Comparison of ENCODE assay signal across 9 cellular contexts in the genomic region with DNA sequence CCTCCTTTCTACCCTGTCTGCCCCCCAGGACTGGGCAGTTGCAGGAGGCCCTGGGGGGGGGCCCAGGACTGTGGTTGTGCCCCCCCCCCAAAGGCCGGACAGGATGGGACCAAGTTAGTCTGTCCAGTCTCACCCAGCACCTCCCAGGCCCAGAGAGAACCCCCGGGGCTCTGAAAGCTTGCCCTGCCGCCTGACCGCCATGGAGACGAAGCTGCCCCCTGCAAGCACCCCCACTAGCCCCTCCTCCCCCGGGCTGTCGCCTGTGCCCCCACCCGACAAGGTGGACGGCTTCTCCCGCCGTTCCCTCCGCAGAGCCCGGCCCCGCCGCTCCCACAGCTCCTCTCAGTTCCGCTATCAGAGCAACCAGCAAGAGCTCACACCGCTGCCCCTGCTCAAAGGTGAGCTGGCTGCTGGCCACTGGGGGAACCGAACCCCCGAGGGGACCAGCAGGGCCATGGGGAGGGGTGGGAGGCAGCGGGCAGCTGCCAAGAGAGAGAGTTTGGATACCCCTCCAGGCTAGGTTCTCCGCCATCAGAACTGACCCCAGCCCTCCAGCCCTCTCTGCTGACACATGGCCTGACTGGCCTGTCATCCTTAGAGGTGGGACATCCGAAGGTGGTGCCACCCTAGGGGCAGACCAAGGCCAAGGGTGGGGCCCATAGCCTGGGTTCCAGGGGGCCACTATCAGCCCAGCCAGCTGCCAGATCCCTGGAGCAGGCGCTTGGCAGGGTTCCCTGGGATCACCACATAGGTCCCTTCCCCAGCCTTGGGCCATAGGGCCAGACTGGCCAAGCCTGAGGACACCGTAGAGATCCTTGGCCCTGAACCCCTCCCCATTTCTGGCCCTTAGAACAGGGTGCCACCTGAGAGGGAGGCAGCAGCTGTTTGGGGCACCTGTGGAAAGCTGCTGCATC. TPM values are rescaled to one million over a fixed set of nuclear protein-coding genes. Genes with fewer than 3 reads are reported as not detected.
DNase-seq lines count a peak whose midpoint lies in the region; ATAC-seq, FAIRE-seq and TF ChIP-seq lines count a peak whose summit lies in the region.
"Had no signal": no experiment of that assay in that cellular context is flagged by ENCODE, and none has a peak within 500 bp of the region (broad histone marks: within the 10 kb centered on the region; RNA-seq: fewer than 3 reads in every experiment).

No MANE protein-coding gene starts in this region.

- TF ChIP-seq EP300 in SK-N-SH (IDR thresholded peaks at IDR 0.05; ENCODE audit: borderline replicate concordance in 1 of 2, low read depth in 1 of 2, low read length in 1 of 2) = no peak

- ATAC-seq in SK-N-SH treated with all-trans-retinoic acid at 6 μM for 48 hours (no peak), HG02852 (IDR thresholded peaks at IDR 0.05; ENCODE audit: unreplicated experiment) (no peak), GM18498 (IDR thresholded peaks at IDR 0.05; ENCODE audit: unreplicated experiment) (no peak)
- ATAC-seq in activated naive CD8-positive, alpha-beta T cell treated with anti-CD3 and anti-CD28 coated beads, Interleukin-2, amount 10 ng/mL, durations not matched to agents 7 days and 5 days (ENCODE audit: low read depth) = no peak
- ATAC-seq in stimulated activated naive CD8-positive, alpha-beta T cell treated with anti-CD3 and anti-CD28 coated beads, Interleukin-15, amount 100 ng/mL, for 72 hours = no peak

- H3K79me2 ChIP-seq in SK-N-SH (ENCODE audit: insufficient read depth) (peaks cover 13% of the 10 kb centered on the region; the same call in 1 of the 2 replicates), keratinocyte (ENCODE audit: control insufficient read depth, insufficient read depth, low read length) (no peaks in the 10 kb centered on the region)

- H3K9ac ChIP-seq in SK-N-SH (peak overlapping the region; percentile 83), keratinocyte (ENCODE audit: control insufficient read depth, extremely low read depth, insufficient read depth, low read length) (peak overlapping the region; percentile 79)

- H3K4me1 ChIP-seq in SK-N-SH (ENCODE audit: control insufficient read depth in 1 of 2, insufficient read depth in 2 of 2, low read depth in 1 of 2, low read length in 1 of 2) = peaks cover 0 to 22% of the 10 kb centered on the region in 2 experiments; a peak in 1 of 4 replicates
- peaks cover 4% of the 10 kb centered on the region for H3K4me1 ChIP-seq in keratinocyte (ENCODE audit: control insufficient read depth, extremely low read depth, insufficient read depth, low read length)

- no peaks in the 10 kb centered on the region for H3K27me3 Mint-ChIP-seq in activated naive CD8-positive, alpha-beta T cell treated with anti-CD3 and anti-CD28 coated beads, Interleukin-2, amount 10 ng/mL, durations not matched to agents 7 days and 5 days
- H3K27me3 Mint-ChIP-seq in stimulated activated naive CD8-positive, alpha-beta T cell treated with anti-CD3 and anti-CD28 coated beads, Interleukin-15, amount 100 ng/mL, for 72 hours = no peaks in the 10 kb centered on the region

- H3K4me2 ChIP-seq in SK-N-SH (peak overlapping the region; percentile 79), keratinocyte (ENCODE audit: control insufficient read depth, extremely low read depth, insufficient read depth, low read depth, low read length) (peak overlapping the region; percentile 86)

- H3K9me3 ChIP-seq in SK-N-SH (no peaks in the 10 kb centered on the region), keratinocyte (ENCODE audit: control insufficient read depth, low read depth, low read length) (no peaks in the 10 kb centered on the region)

- H2AFZ ChIP-seq in SK-N-SH (ENCODE audit: low read depth) (no peak overlapping the region), keratinocyte (ENCODE audit: control insufficient read depth, low read length) (no peak overlapping the region)

- no peak for FAIRE-seq in keratinocyte (lab: Jason Lieb, UNC)

- TF ChIP-seq CTCF in SK-N-SH (IDR thresholded peaks at IDR 0.05) (no peak), keratinocyte (optimal IDR thresholded peaks at IDR 0.05 in 1 of 3, IDR thresholded peaks at IDR 0.05 in 1 of 3, conservative IDR thresholded peaks at IDR 0.05 in 1 of 3; ENCODE audit: extremely low read depth in 1 of 3, insufficient read depth in 2 of 3, low read length in 3 of 3) (no peak)

- H3K36me3 ChIP-seq in SK-N-SH (replicated peaks in 1 of 2; ENCODE audit: control insufficient read depth in 1 of 2, insufficient read depth in 2 of 2, low read length in 1 of 2) = peaks cover 5 to 19% of the 10 kb centered on the region in 2 experiments
- peaks cover 14 to 17% of the 10 kb centered on the region in 2 experiments for H3K36me3 ChIP-seq in keratinocyte (ENCODE audit: control insufficient read depth in 2 of 2, extremely low read depth in 1 of 2, insufficient read depth in 2 of 2, low read length in 2 of 2)

- no peak for TF ChIP-seq RAD21 in SK-N-SH (IDR thresholded peaks at IDR 0.05; ENCODE audit: low read length)

- H3K27me3 ChIP-seq in SK-N-SH (ENCODE audit: insufficient read depth) (no peaks in the 10 kb centered on the region), keratinocyte (ENCODE audit: control insufficient read depth, extremely low read depth, insufficient read depth, low read length) (no peaks in the 10 kb centered on the region)

- H3K27ac ChIP-seq in SK-N-SH (ENCODE audit: low read depth in 2 of 2, low read length in 1 of 2) = no peak overlapping the region
- H3K27ac ChIP-seq in keratinocyte (ENCODE audit: control insufficient read depth, insufficient read depth, low read length) = no peak overlapping the region

- H3F3A ChIP-seq in SK-N-SH (replicated peaks; ENCODE audit: insufficient read depth) = no peaks in the 10 kb centered on the region

- peak overlapping the region; percentile 97 for H3K4me3 Mint-ChIP-seq in activated naive CD8-positive, alpha-beta T cell treated with anti-CD3 and anti-CD28 coated beads, Interleukin-2, amount 10 ng/mL, durations not matched to agents 7 days and 5 days
- peak overlapping the region; percentile 99 for H3K4me3 Mint-ChIP-seq in stimulated activated naive CD8-positive, alpha-beta T cell treated with anti-CD3 and anti-CD28 coated beads, Interleukin-15, amount 100 ng/mL, for 72 hours

- CTCF ChIA-PET in SK-N-SH (lab: Yijun Ruan, JAX) = interaction anchor here (0.7 to 2.0 kb wide), 6 partner anchors 11 to 88 kb away, joined by 3 to 14 read pairs (median 4); partner anchors contain the start of gene ARL2

- peaks cover 7% of the 10 kb centered on the region for H3K36me3 Mint-ChIP-seq in activated naive CD8-positive, alpha-beta T cell treated with anti-CD3 and anti-CD28 coated beads, Interleukin-2, amount 10 ng/mL, durations not matched to agents 7 days and 5 days

- H4K20me1 ChIP-seq in SK-N-SH (ENCODE audit: insufficient read depth) (no peaks in the 10 kb centered on the region), keratinocyte (ENCODE audit: control insufficient read depth, extremely low read depth, insufficient read depth, low read length) (no peaks in the 10 kb centered on the region)

- 59% methylated on average over 7 of the region's 24 CpGs for WGBS in SK-N-SH (ENCODE audit: low lambda C conversion rate)

- POLR2A ChIA-PET in SK-N-SH (lab: Yijun Ruan, JAX) = interaction anchor here (0.6 kb wide), 1 partner anchor 397 kb away, joined by 3 read pairs; no protein-coding TSS in a partner anchor
- POLR2A ChIA-PET in activated naive CD8-positive, alpha-beta T cell treated with anti-CD3 and anti-CD28 coated beads, Interleukin-2, amount 10 ng/mL, durations not matched to agents 7 days and 5 days (lab: Charles Lee) = interaction anchor here (1.0 to 1.5 kb wide), 5 partner anchors 24 to 115 kb away, joined by 3 read pairs; partner anchors contain the start of genes ARL2, MAJIN, MEN1 and SAC3D1

- H3K9me2 ChIP-seq in SK-N-SH = no peaks in the 10 kb centered on the region

- H3K27ac Mint-ChIP-seq in activated naive CD8-positive, alpha-beta T cell treated with anti-CD3 and anti-CD28 coated beads, Interleukin-2, amount 10 ng/mL, durations not matched to agents 7 days and 5 days = no peak overlapping the region
- peak overlapping the region; percentile 72 to 95 for H3K27ac Mint-ChIP-seq in stimulated activated naive CD8-positive, alpha-beta T cell treated with anti-CD3 and anti-CD28 coated beads, Interleukin-15, amount 100 ng/mL, for 72 hours

- H3K4me3 ChIP-seq in SK-N-SH (ENCODE audit: low read depth in 2 of 2, low read length in 1 of 2) (peak overlapping the region; percentile 67 to 93), keratinocyte (ENCODE audit: control insufficient read depth in 2 of 3, extremely low read depth in 1 of 3, insufficient read depth in 2 of 3, low read depth in 1 of 3, low read length in 3 of 3) (peak overlapping the region; percentile 69 to 90 (median 79))

- H3K4me1 Mint-ChIP-seq in activated naive CD8-positive, alpha-beta T cell treated with anti-CD3 and anti-CD28 coated beads, Interleukin-2, amount 10 ng/mL, durations not matched to agents 7 days and 5 days = peaks cover 11% of the 10 kb centered on the region
- peaks cover 33% of the 10 kb centered on the region for H3K4me1 Mint-ChIP-seq in stimulated activated naive CD8-positive, alpha-beta T cell treated with anti-CD3 and anti-CD28 coated beads, Interleukin-15, amount 100 ng/mL, for 72 hours

- H3K9me3 Mint-ChIP-seq in activated naive CD8-positive, alpha-beta T cell treated with anti-CD3 and anti-CD28 coated beads, Interleukin-2, amount 10 ng/mL, durations not matched to agents 7 days and 5 days = no peaks in the 10 kb centered on the region
- H3K9me3 Mint-ChIP-seq in stimulated activated naive CD8-positive, alpha-beta T cell treated with anti-CD3 and anti-CD28 coated beads, Interleukin-15, amount 100 ng/mL, for 72 hours = no peaks in the 10 kb centered on the region

- dilution Hi-C loops in keratinocyte (cut with MboI; ENCODE audit: extremely low pct_ligation_motif_present, low sequenced_read_pairs) = no loop called here

- no peaks in the 10 kb centered on the region for H3K9me1 ChIP-seq in keratinocyte (ENCODE audit: control insufficient read depth, extremely low read depth, insufficient read depth, low read length)

- peak; percentile 46 for DNase-seq in SK-N-SH
- no peak for DNase-seq in activated naive CD8-positive, alpha-beta T cell treated with anti-CD3 and anti-CD28 coated beads, Interleukin-2, amount 10 ng/mL, durations not matched to agents 7 days and 5 days
- DNase-seq in keratinocyte (ENCODE audit: low read depth, low spot score) = no peak
- no peak for DNase-seq in stimulated activated naive CD8-positive, alpha-beta T cell treated with anti-CD3 and anti-CD28 coated beads, Interleukin-15, amount 100 ng/mL, for 72 hours
- DNase-seq in OCI-M1 (lab: John Stamatoyannopoulos, UW) = no peak
- DNase-seq: NCI-H187 had no signal

RNA-seq across cellular contexts. Expression of gene PPP2R5B, which starts 1.3 kb away (rescaled TPM):
- polyA plus RNA-seq in SK-N-SH (2012; rRNA removed) = 15.1 and 16.7 TPM in 2 replicates
- polyA plus RNA-seq in SK-N-SH (2012; cell fraction: cytosol; rRNA removed) = 8.2 and 11.7 TPM in 2 replicates
- polyA plus RNA-seq in SK-N-SH (2012; cell fraction: nucleus; rRNA removed) = 40.9 and 48.9 TPM in 2 replicates
- 10 to 100 TPM; 18.6 to 22.3 TPM for total RNA-seq in activated naive CD8-positive, alpha-beta T cell treated with anti-CD3 and anti-CD28 coated beads, Interleukin-2, amount 10 ng/mL, durations not matched to agents 7 days and 5 days
- polyA plus RNA-seq in keratinocyte = 13.7 to 20.6 TPM (median 16.4 TPM) in 3 replicates
- polyA plus RNA-seq in keratinocyte (2011; ENCODE audit: low read depth) = 7.8 TPM
- 16.3 and 20.1 TPM in 2 replicates for polyA plus RNA-seq in keratinocyte (2011; cell fraction: cytosol; rRNA removed)
- polyA plus RNA-seq in keratinocyte (2011; cell fraction: nucleus; rRNA removed) = 38.1 and 45.2 TPM in 2 replicates
- polyA plus RNA-seq in keratinocyte (2012; ENCODE audit: low replicate concordance) = 14.8 and 20.4 TPM in 2 replicates
- 11.6 to 19.6 TPM (median 15.0 TPM) in 3 replicates for polyA minus RNA-seq in keratinocyte
- polyA minus RNA-seq in keratinocyte (2011; cell fraction: cytosol; rRNA and poly(A)+ RNA removed) = 12.9 TPM
- polyA minus RNA-seq in keratinocyte (2011; cell fraction: nucleus; rRNA and poly(A)+ RNA removed) = 9.4 and 19.5 TPM in 2 replicates

RNA-seq across cellular contexts. Expression of gene ATG2A, which starts 8.8 kb away (rescaled TPM):
- 6.2 and 7.1 TPM in 2 replicates for polyA plus RNA-seq in SK-N-SH (2012; rRNA removed)
- polyA plus RNA-seq in SK-N-SH (2012; cell fraction: cytosol; rRNA removed) = 1.7 and 3.1 TPM in 2 replicates
- 21.7 and 27.5 TPM in 2 replicates for polyA plus RNA-seq in SK-N-SH (2012; cell fraction: nucleus; rRNA removed)
- total RNA-seq in activated naive CD8-positive, alpha-beta T cell treated with anti-CD3 and anti-CD28 coated beads, Interleukin-2, amount 10 ng/mL, durations not matched to agents 7 days and 5 days = 10 to 100 TPM; 34.5 to 39.7 TPM
- polyA plus RNA-seq in keratinocyte = 2.4 to 5.7 TPM (median 4.5 TPM) in 3 replicates
- polyA plus RNA-seq in keratinocyte (2011; ENCODE audit: low read depth) = 8.6 TPM
- polyA plus RNA-seq in keratinocyte (2011; cell fraction: cytosol; rRNA removed) = 3.0 and 6.4 TPM in 2 replicates
- 15.8 and 21.8 TPM in 2 replicates for polyA plus RNA-seq in keratinocyte (2011; cell fraction: nucleus; rRNA removed)
- 13.5 and 26.7 TPM in 2 replicates for polyA plus RNA-seq in keratinocyte (2012; ENCODE audit: low replicate concordance)
- 7.6 to 19.2 TPM (median 9.6 TPM) in 3 replicates for polyA minus RNA-seq in keratinocyte
- polyA minus RNA-seq in keratinocyte (2011; cell fraction: cytosol; rRNA and poly(A)+ RNA removed) = 27.4 TPM
- polyA minus RNA-seq in keratinocyte (2011; cell fraction: nucleus; rRNA and poly(A)+ RNA removed) = 18.6 and 21.2 TPM in 2 replicates

RNA-seq across cellular contexts. Expression of gene GPHA2, which starts 9.9 kb away (rescaled TPM):
- polyA plus RNA-seq in SK-N-SH (2012; rRNA removed) = not detected in 2 replicates
- polyA plus RNA-seq in SK-N-SH (2012; cell fraction: cytosol; rRNA removed) = not detected in 2 replicates
- not detected in 2 replicates for polyA plus RNA-seq in SK-N-SH (2012; cell fraction: nucleus; rRNA removed)
- total RNA-seq in activated naive CD8-positive, alpha-beta T cell treated with anti-CD3 and anti-CD28 coated beads, Interleukin-2, amount 10 ng/mL, durations not matched to agents 7 days and 5 days = not detected
- 0.08 TPM in 1 of 3 replicates, not detected in the others for polyA plus RNA-seq in keratinocyte
- polyA plus RNA-seq in keratinocyte (2011; ENCODE audit: low read depth) = not detected
- polyA plus RNA-seq in keratinocyte (2011; cell fraction: cytosol; rRNA removed) = 0.16 and 0.34 TPM in 2 replicates
- not detected in 2 replicates for polyA plus RNA-seq in keratinocyte (2011; cell fraction: nucleus; rRNA removed)
- polyA plus RNA-seq in keratinocyte (2012; ENCODE audit: low replicate concordance) = 0.22 TPM in 1 of 2 replicates, not detected in the other
- polyA minus RNA-seq in keratinocyte = not detected in 3 replicates
- not detected for polyA minus RNA-seq in keratinocyte (2011; cell fraction: cytosol; rRNA and poly(A)+ RNA removed)
- not detected in 2 replicates for polyA minus RNA-seq in keratinocyte (2011; cell fraction: nucleus; rRNA and poly(A)+ RNA removed)

RNA-seq across cellular contexts. Expression of gene MAJIN, which starts 46.1 kb away (rescaled TPM):
- polyA plus RNA-seq in SK-N-SH (2012; rRNA removed) (not detected in 2 replicates), keratinocyte (0.09 TPM in 1 of 3 replicates, not detected in the others)
- not detected in 2 replicates for polyA plus RNA-seq in SK-N-SH (2012; cell fraction: cytosol; rRNA removed)
- not detected in 2 replicates for polyA plus RNA-seq in SK-N-SH (2012; cell fraction: nucleus; rRNA removed)
- total RNA-seq in activated naive CD8-positive, alpha-beta T cell treated with anti-CD3 and anti-CD28 coated beads, Interleukin-2, amount 10 ng/mL, durations not matched to agents 7 days and 5 days = not detected
- not detected for polyA plus RNA-seq in keratinocyte (2011; ENCODE audit: low read depth)
- not detected in 2 replicates for polyA plus RNA-seq in keratinocyte (2011; cell fraction: cytosol; rRNA removed)
- not detected in 2 replicates for polyA plus RNA-seq in keratinocyte (2011; cell fraction: nucleus; rRNA removed)
- polyA plus RNA-seq in keratinocyte (2012; ENCODE audit: low replicate concordance) = 0.17 TPM in 1 of 2 replicates, not detected in the other
- polyA minus RNA-seq in keratinocyte = not detected in 3 replicates
- polyA minus RNA-seq in keratinocyte (2011; cell fraction: cytosol; rRNA and poly(A)+ RNA removed) = not detected
- not detected in 2 replicates for polyA minus RNA-seq in keratinocyte (2011; cell fraction: nucleus; rRNA and poly(A)+ RNA removed)

RNA-seq across cellular contexts. Expression of gene EHD1, which starts 47.4 kb away (rescaled TPM):
- polyA plus RNA-seq in SK-N-SH (2012; rRNA removed) = 57.6 and 93.3 TPM in 2 replicates
- 34.4 and 51.6 TPM in 2 replicates for polyA plus RNA-seq in SK-N-SH (2012; cell fraction: cytosol; rRNA removed)
- polyA plus RNA-seq in SK-N-SH (2012; cell fraction: nucleus; rRNA removed) = 104 and 118 TPM in 2 replicates
- 100 to 1,000 TPM; 187 to 195 TPM for total RNA-seq in activated naive CD8-positive, alpha-beta T cell treated with anti-CD3 and anti-CD28 coated beads, Interleukin-2, amount 10 ng/mL, durations not matched to agents 7 days and 5 days
- polyA plus RNA-seq in keratinocyte = 73.9 to 192 TPM (median 75.6 TPM) in 3 replicates
- 89.7 TPM for polyA plus RNA-seq in keratinocyte (2011; ENCODE audit: low read depth)
- 69.4 and 117 TPM in 2 replicates for polyA plus RNA-seq in keratinocyte (2011; cell fraction: cytosol; rRNA removed)
- 139 and 148 TPM in 2 replicates for polyA plus RNA-seq in keratinocyte (2011; cell fraction: nucleus; rRNA removed)
- 50.2 and 134 TPM in 2 replicates for polyA plus RNA-seq in keratinocyte (2012; ENCODE audit: low replicate concordance)
- polyA minus RNA-seq in keratinocyte = 107 to 412 TPM (median 144 TPM) in 3 replicates
- 120 TPM for polyA minus RNA-seq in keratinocyte (2011; cell fraction: cytosol; rRNA and poly(A)+ RNA removed)
- polyA minus RNA-seq in keratinocyte (2011; cell fraction: nucleus; rRNA and poly(A)+ RNA removed) = 91.0 and 135 TPM in 2 replicates
